Comparison of ENCODE assay signal across 2 cellular contexts in the genomic region with DNA sequence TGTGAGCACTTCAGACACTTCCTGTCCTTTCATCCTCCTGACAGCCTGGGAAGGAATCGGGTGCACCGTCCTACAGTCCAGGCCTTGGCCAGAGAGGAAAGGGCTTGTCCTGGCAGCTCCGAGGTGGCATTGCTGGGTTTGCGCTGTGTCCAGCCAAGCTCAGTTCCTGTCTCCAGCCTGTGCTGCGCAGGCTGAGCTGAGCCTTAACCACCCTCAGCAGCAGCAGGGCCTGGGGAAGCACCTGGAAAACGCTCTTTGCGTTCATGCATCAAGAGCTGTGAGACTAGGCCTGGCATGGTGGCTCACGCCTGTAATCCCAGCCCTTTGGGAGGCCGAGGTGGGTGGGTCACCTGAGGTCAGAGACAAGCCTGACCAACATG.
TF ChIP-seq lines count a peak whose summit lies in the region.

No MANE protein-coding gene starts in this region.

TF ChIP-seq in GM23338, 12 proteins besides CTCF, POLR2A, EP300 and RAD21:
- TF ChIP-seq, protein P1, sequence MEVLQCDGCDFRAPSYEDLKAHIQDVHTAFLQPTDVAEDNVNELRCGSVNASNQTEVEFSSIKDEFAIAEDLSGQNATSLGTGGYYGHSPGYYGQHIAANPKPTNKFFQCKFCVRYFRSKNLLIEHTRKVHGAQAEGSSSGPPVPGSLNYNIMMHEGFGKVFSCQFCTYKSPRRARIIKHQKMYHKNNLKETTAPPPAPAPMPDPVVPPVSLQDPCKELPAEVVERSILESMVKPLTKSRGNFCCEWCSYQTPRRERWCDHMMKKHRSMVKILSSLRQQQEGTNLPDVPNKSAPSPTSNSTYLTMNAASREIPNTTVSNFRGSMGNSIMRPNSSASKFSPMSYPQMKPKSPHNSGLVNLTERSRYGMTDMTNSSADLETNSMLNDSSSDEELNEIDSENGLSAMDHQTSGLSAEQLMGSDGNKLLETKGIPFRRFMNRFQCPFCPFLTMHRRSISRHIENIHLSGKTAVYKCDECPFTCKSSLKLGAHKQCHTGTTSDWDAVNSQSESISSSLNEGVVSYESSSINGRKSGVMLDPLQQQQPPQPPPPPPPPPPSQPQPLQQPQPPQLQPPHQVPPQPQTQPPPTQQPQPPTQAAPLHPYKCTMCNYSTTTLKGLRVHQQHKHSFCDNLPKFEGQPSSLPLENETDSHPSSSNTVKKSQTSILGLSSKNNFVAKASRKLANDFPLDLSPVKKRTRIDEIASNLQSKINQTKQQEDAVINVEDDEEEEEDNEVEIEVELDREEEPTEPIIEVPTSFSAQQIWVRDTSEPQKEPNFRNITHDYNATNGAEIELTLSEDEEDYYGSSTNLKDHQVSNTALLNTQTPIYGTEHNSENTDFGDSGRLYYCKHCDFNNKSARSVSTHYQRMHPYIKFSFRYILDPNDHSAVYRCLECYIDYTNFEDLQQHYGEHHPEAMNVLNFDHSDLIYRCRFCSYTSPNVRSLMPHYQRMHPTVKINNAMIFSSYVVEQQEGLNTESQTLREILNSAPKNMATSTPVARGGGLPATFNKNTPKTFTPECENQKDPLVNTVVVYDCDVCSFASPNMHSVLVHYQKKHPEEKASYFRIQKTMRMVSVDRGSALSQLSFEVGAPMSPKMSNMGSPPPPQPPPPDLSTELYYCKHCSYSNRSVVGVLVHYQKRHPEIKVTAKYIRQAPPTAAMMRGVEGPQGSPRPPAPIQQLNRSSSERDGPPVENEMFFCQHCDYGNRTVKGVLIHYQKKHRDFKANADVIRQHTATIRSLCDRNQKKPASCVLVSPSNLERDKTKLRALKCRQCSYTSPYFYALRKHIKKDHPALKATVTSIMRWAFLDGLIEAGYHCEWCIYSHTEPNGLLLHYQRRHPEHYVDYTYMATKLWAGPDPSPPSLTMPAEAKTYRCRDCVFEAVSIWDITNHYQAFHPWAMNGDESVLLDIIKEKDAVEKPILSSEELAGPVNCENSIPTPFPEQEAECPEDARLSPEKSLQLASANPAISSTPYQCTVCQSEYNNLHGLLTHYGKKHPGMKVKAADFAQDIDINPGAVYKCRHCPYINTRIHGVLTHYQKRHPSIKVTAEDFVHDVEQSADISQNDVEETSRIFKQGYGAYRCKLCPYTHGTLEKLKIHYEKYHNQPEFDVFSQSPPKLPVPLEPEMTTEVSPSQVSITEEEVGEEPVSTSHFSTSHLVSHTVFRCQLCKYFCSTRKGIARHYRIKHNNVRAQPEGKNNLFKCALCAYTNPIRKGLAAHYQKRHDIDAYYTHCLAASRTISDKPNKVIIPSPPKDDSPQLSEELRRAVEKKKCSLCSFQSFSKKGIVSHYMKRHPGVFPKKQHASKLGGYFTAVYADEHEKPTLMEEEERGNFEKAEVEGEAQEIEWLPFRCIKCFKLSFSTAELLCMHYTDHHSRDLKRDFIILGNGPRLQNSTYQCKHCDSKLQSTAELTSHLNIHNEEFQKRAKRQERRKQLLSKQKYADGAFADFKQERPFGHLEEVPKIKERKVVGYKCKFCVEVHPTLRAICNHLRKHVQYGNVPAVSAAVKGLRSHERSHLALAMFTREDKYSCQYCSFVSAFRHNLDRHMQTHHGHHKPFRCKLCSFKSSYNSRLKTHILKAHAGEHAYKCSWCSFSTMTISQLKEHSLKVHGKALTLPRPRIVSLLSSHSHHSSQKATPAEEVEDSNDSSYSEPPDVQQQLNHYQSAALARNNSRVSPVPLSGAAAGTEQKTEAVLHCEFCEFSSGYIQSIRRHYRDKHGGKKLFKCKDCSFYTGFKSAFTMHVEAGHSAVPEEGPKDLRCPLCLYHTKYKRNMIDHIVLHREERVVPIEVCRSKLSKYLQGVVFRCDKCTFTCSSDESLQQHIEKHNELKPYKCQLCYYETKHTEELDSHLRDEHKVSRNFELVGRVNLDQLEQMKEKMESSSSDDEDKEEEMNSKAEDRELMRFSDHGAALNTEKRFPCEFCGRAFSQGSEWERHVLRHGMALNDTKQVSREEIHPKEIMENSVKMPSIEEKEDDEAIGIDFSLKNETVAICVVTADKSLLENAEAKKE (CRISPR knock-in tag; IDR thresholded peaks at IDR 0.05), result no peak
- no peak for TF ChIP-seq EZH2phosphoT487 (IDR thresholded peaks at IDR 0.05; ENCODE audit: unreplicated experiment)
- no peak for TF ChIP-seq STAT1 (IDR thresholded peaks at IDR 0.05; ENCODE audit: unreplicated experiment)

TF ChIP-seq in GM12878, 131 proteins besides CTCF, POLR2A, EP300 and RAD21:
- no peak for TF ChIP-seq BCL11A (IDR thresholded peaks at IDR 0.05; ENCODE audit: low read depth, low read length)
- peak; percentile 78; the same call in 1 of the 2 replicates for TF ChIP-seq PAX5 (IDR thresholded peaks at IDR 0.05; ENCODE audit: borderline replicate concordance, low read depth, low read length)
